13 cellular contexts compared by ENCODE assay signal in the genomic region with DNA sequence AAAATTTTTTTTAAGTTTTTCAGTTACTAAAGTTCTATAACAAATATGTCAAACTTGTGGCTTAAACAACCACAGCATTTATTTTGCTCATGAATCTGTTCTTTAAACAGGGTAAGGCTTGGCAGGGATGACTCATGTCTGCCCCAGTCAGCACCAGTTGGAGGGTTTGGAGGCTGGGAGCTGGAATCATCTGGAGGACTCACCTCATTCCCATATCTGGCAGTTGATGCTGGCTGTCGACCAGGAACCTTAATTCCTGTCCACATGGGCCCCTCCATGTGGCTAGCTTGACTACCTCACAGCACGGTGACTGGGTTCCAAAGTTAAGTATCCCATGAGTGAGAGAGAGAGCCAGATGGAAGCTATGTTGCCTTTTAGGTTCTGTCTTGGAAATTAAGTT. TPM values are rescaled to one million over a fixed set of nuclear protein-coding genes. Genes with fewer than 3 reads are reported as not detected.
DNase-seq lines count a peak whose midpoint lies in the region; ATAC-seq, FAIRE-seq and TF ChIP-seq lines count a peak whose summit lies in the region.
"Had no signal": no experiment of that assay in that cellular context is flagged by ENCODE, and none has a peak within 500 bp of the region (broad histone marks: within the 10 kb centered on the region; RNA-seq: fewer than 3 reads in every experiment).

No MANE protein-coding gene starts in this region.

- no peak for TF ChIP-seq CTCF in astrocyte of the cerebellum (IDR thresholded peaks at IDR 0.05; ENCODE audit: low read depth, low read length, missing control alignments)
- TF ChIP-seq CTCF in kidney (IDR thresholded peaks at IDR 0.05; ENCODE audit: borderline replicate concordance, extremely low read depth, insufficient read depth) = no peak
- TF ChIP-seq CTCF in OCI-LY7 (conservative IDR thresholded peaks at IDR 0.05; ENCODE audit: low read length) = no peak

- H3K27me3 ChIP-seq in ACC112 (ENCODE audit: insufficient read depth, low read length) (no peaks in the 10 kb centered on the region), SJCRH30 (no peaks in the 10 kb centered on the region)
- H3K27me3 ChIP-seq: heart left ventricle, upper lobe of left lung had no signal

- H3K9ac ChIP-seq in kidney (ENCODE audit: low read length in 2 of 2) = no peak overlapping the region

- no peaks in the 10 kb centered on the region for H4K20me1 ChIP-seq in OCI-LY7 (ENCODE audit: insufficient read depth, low read length)

- H3K79me2 ChIP-seq in ACC112 (ENCODE audit: control insufficient read depth, insufficient read depth, low read length, unreplicated experiment) = no peaks in the 10 kb centered on the region
- H3K79me2 ChIP-seq in OCI-LY7 (ENCODE audit: insufficient read depth, low read depth, low read length) = no peaks in the 10 kb centered on the region

- POLR2A ChIA-PET in OCI-LY7 (lab: Charles Lee) = interaction anchor here (0.6 kb wide), 1 partner anchor 27 kb away, joined by 4 read pairs; no protein-coding TSS in a partner anchor

- CTCF ChIA-PET in OCI-LY7 (lab: Charles Lee; ENCODE audit: unreplicated experiment) = no interaction called here

- in situ Hi-C loops in astrocyte of the cerebellum (cut with HindIII; ENCODE audit: low sequenced_read_pairs) = no loop called here

- no peak for FAIRE-seq in kidney (lab: Jason Lieb, UNC)

- H2AFZ ChIP-seq in ACC112 (ENCODE audit: low read length, unreplicated experiment) (no peak overlapping the region), OCI-LY7 (ENCODE audit: low read length) (no peak overlapping the region)

- no TSS peak for BruUV-seq in OCI-LY7 (replicated peaks; lab: Mats Ljungman, UMichigan)

- H3K9me3 ChIP-seq in kidney (ENCODE audit: control insufficient read depth in 1 of 2, low read length in 2 of 2) (no peaks in the 10 kb centered on the region), SJCRH30 (replicated peaks) (0 out of 2 replicates have a peak, but pooled peaks cover 3% of the 10 kb centered on the region), OCI-LY7 (ENCODE audit: low read length) (no peaks in the 10 kb centered on the region)
- H3K9me3 ChIP-seq: heart left ventricle, upper lobe of left lung had no signal

- H3K4me1 ChIP-seq in ACC112 (ENCODE audit: control insufficient read depth, insufficient read depth, low read length, unreplicated experiment) (peaks cover 50% of the 10 kb centered on the region), kidney (ENCODE audit: control insufficient read depth in 1 of 2, insufficient read depth in 1 of 2, low read depth in 1 of 2, low read length in 2 of 2) (peaks cover 0 to 4% of the 10 kb centered on the region in 2 donors), SJCRH30 (peaks cover 11% of the 10 kb centered on the region; the same call in 1 of the 2 replicates), OCI-LY7 (ENCODE audit: insufficient read depth, low read length, poor library complexity, severe bottlenecking) (no peaks in the 10 kb centered on the region)
- H3K4me1 ChIP-seq: heart left ventricle had no signal

- intact Hi-C loops in kidney (cut with DNase I) = no loop called here
- intact Hi-C loops in OCI-LY7 (cut with micrococcal nuclease; ENCODE audit: unreplicated experiment) = no loop called here

- H3K4me3 ChIP-seq in ACC112 (ENCODE audit: low read depth, low read length) (no peak overlapping the region), astrocyte of the cerebellum (ENCODE audit: low read depth, low read length) (no peak overlapping the region), kidney (ENCODE audit: low read length in 2 of 2) (no peak overlapping the region), SJCRH30 (no peak overlapping the region), OCI-LY7 (ENCODE audit: low read depth, low read length, poor library complexity, severe bottlenecking) (no peak overlapping the region)
- H3K4me3 ChIP-seq: heart left ventricle, upper lobe of left lung had no signal

- DNase-seq in HK-2 (ENCODE audit: unreplicated experiment) (peak; percentile 73), astrocyte of the cerebellum (ENCODE audit: low read depth) (peak; percentile 88), kidney (peak; percentile 73), SJCRH30 (no peak), OCI-LY7 (ENCODE audit: low spot score) (no peak), NCI-H510A treated with DMSO at 0.1 percent for 48 hours (lab: John Stamatoyannopoulos, UW) (no peak)
- DNase-seq: activated T-cell treated with anti-CD3 and anti-CD28 coated beads, Interleukin-2, amount 50 U/mL, for 48 hours; heart left ventricle; NCI-H2029; upper lobe of left lung; WERI-Rb-1 had no signal

- H3K27ac ChIP-seq in ACC112 (ENCODE audit: low read depth, low read length) (peak overlapping the region; percentile 44), kidney (ENCODE audit: low read depth in 2 of 2, low read length in 2 of 2) (no peak overlapping the region), SJCRH30 (no peak overlapping the region), OCI-LY7 (ENCODE audit: low read depth, low read length, poor library complexity, severe bottlenecking) (no peak overlapping the region)
- H3K27ac ChIP-seq: heart left ventricle, upper lobe of left lung, WERI-Rb-1 had no signal

- no peaks in the 10 kb centered on the region for H3K9me2 ChIP-seq in OCI-LY7 (ENCODE audit: insufficient read depth, low read length)

- H3K4me2 ChIP-seq in OCI-LY7 (ENCODE audit: low read length) = no peak overlapping the region

- ATAC-seq in HG03159 (IDR thresholded peaks at IDR 0.05; ENCODE audit: unreplicated experiment) = no peak
- ATAC-seq: heart left ventricle had no signal

- H3K36me3 ChIP-seq in ACC112 (ENCODE audit: insufficient read depth, low read length) = no peaks in the 10 kb centered on the region
- no peaks in the 10 kb centered on the region for H3K36me3 ChIP-seq in kidney (ENCODE audit: control insufficient read depth in 1 of 2, insufficient read depth in 2 of 2, low read length in 2 of 2)
- no peaks in the 10 kb centered on the region for H3K36me3 ChIP-seq in SJCRH30
- H3K36me3 ChIP-seq in OCI-LY7 (ENCODE audit: insufficient read depth, low read length) = no peaks in the 10 kb centered on the region
- H3K36me3 ChIP-seq: heart left ventricle, upper lobe of left lung, WERI-Rb-1 had no signal

RNA-seq across cellular contexts. Expression of a gene that starts 13.8 kb away (rescaled TPM):
- 22.8 TPM for total RNA-seq in kidney
- polyA plus RNA-seq in kidney (ENCODE audit: insufficient read depth, low read depth, low replicate concordance) = 2.3 TPM
- total RNA-seq in SJCRH30 (2014; rRNA removed; shearing (Covaris generic)) = not detected in 2 replicates
- total RNA-seq in OCI-LY7 (2014; rRNA removed; shearing (Covaris generic)) = not detected in 2 replicates
- total RNA-seq in OCI-LY7 (2022) = not detected in 2 replicates

RNA-seq across cellular contexts. Expression of a gene that starts 57.7 kb away (rescaled TPM):
- total RNA-seq in kidney = 24.1 TPM
- 7.1 TPM for polyA plus RNA-seq in kidney (ENCODE audit: insufficient read depth, low read depth, low replicate concordance)
- 16.2 and 17.3 TPM in 2 replicates for total RNA-seq in SJCRH30 (2014; rRNA removed; shearing (Covaris generic))
- total RNA-seq in OCI-LY7 (2014; rRNA removed; shearing (Covaris generic)) = 13.9 and 17.6 TPM in 2 replicates
- total RNA-seq in OCI-LY7 (2022) = 17.8 and 22.0 TPM in 2 replicates

Comparison
In these comparisons a context has a peak if more than half of its experiments do, and no peak if none do; other contexts are left out.
1. DNase-seq: peak in HK-2 (single experiment), astrocyte of the cerebellum (single experiment) and kidney (single experiment); none in SJCRH30 (0 of 2), OCI-LY7 (single experiment) and NCI-H510A treated with DMSO at 0.1 percent for 48 hours (single experiment).
2. RNA of a gene that starts 13.8 kb away (total RNA-seq): 22.8 TPM in kidney (single experiment); not detected in SJCRH30 and not detected in OCI-LY7; every median in the first group is over 10 times any median in the second.